8 cellular contexts compared by ENCODE assay signal in the genomic region with DNA sequence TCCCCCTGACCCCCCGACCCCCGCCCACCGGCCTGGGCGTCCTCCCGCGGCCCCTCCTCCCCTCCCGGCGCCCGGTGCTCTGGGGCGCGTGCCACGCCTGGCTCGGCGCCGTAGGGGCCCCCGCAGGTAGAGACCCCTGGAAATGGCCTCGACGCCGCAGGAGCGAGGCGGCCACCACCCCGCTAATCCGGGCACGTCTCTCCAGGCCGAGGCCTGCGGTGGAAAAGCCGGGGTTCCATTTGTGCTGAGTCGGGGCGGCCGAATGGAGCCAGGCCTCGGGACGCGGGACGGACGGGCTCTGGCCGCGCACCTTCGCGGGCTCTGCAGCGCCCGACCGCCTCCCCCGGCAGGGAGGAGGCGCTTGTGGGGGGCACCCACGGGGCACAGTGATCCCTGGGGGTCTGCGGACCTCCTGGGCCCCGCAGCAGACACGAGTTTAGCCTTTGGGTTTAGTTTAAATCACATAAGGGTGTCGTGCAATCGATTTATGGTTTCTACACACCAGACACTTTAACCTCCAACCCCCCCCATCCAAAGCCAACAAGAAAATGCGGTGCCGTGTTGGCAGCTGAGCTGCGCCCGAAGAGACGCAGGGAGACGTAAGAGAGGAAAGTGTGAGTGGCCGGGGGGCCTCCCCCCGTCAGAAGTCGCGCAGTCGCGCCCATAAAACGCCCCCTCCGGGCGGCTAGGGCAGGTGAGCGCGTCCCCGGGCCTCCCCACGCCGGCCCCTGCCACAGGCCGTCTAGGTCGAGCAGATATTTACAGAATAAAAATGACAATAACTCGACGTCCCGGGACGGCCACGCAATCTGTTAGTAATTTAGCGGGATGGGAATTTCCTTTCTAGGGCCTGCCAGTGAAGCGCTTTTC. TPM values are rescaled to one million over a fixed set of nuclear protein-coding genes. Genes with fewer than 3 reads are reported as not detected.
DNase-seq lines count a peak whose midpoint lies in the region; ATAC-seq lines count a peak whose summit lies in the region.

No MANE protein-coding gene starts in this region.

- H3K9ac ChIP-seq in muscle layer of colon (ENCODE audit: low read length): peak overlapping the region; percentile 68

- H3K27me3 Mint-ChIP-seq in activated CD4-positive, alpha-beta T cell treated with anti-CD3 and anti-CD28 coated beads, Interleukin-2, amount 10 ng/mL, durations not matched to agents 24 days and 14 days: peaks cover 21% of the 10 kb centered on the region
- H3K27me3 Mint-ChIP-seq in stimulated activated naive B cell treated with anti-CD40 and anti-IgM and Interleukin-4, amounts not matched to agents 10 μg/mL and 1 μg/mL and 100 μg/mL, for 72 hours: no peaks in the 10 kb centered on the region

- intact Hi-C loops in activated CD4-positive, alpha-beta T cell treated with anti-CD3 and anti-CD28 coated beads, Interleukin-2, amount 10 ng/mL, durations not matched to agents 24 days and 14 days (cut with micrococcal nuclease): loop anchor here (1.0 to 10.0 kb wide), 4 partner anchors 12 to 560 kb away; partner anchors contain the start of genes CTDP1 and SLC66A2

- H3K36me3 Mint-ChIP-seq in activated CD4-positive, alpha-beta T cell treated with anti-CD3 and anti-CD28 coated beads, Interleukin-2, amount 10 ng/mL, durations not matched to agents 24 days and 14 days (ENCODE audit: low read depth): peaks cover 20% of the 10 kb centered on the region
- H3K36me3 Mint-ChIP-seq in stimulated activated naive B cell treated with anti-CD40 and anti-IgM and Interleukin-4, amounts not matched to agents 10 μg/mL and 1 μg/mL and 100 μg/mL, for 72 hours: peaks cover 11 to 17% of the 10 kb centered on the region in 2 donors

- peak; percentile 61 for DNase-seq in AG08395 (ENCODE audit: low spot score)
- peak; percentile 84 for DNase-seq in activated CD4-positive, alpha-beta T cell treated with anti-CD3 and anti-CD28 coated beads, Interleukin-2, amount 10 ng/mL, durations not matched to agents 24 days and 14 days
- peak; percentile 79 for DNase-seq in stimulated activated naive B cell treated with anti-CD40 and anti-IgM and Interleukin-4, amounts not matched to agents 10 μg/mL and 1 μg/mL and 100 μg/mL, for 72 hours

- 1% methylated on average over 77 to 79 of the region's 79 CpGs for WGBS in ectodermal cell, 2 experiments

- ATAC-seq in HG03354 (IDR thresholded peaks at IDR 0.05; ENCODE audit: poor library complexity, severe bottlenecking, unreplicated experiment) (peak; percentile 23), GM18861 (IDR thresholded peaks at IDR 0.05; ENCODE audit: unreplicated experiment) (no peak), GM21528 (IDR thresholded peaks at IDR 0.05; ENCODE audit: low FRiP score, unreplicated experiment) (no peak)
- peak; percentile 54 to 58 for ATAC-seq in stimulated activated naive B cell treated with anti-CD40 and anti-IgM and Interleukin-4, amounts not matched to agents 10 μg/mL and 1 μg/mL and 100 μg/mL, for 72 hours (replicated peaks)

- H3K4me3 ChIP-seq in ectodermal cell (ENCODE audit: insufficient read depth, low read depth, low read length) (peak overlapping the region; percentile 27), muscle layer of colon (ENCODE audit: low read depth in 1 of 2, low read length in 2 of 2) (peak overlapping the region; percentile 54 to 59)

- no peak overlapping the region for H3K27ac ChIP-seq in ectodermal cell (ENCODE audit: insufficient read depth, low read depth, low read length, poor library complexity, severe bottlenecking)
- peak overlapping the region; percentile 93 for H3K27ac ChIP-seq in muscle layer of colon (ENCODE audit: low read depth, low read length)

- H3K9me3 Mint-ChIP-seq in activated CD4-positive, alpha-beta T cell treated with anti-CD3 and anti-CD28 coated beads, Interleukin-2, amount 10 ng/mL, durations not matched to agents 24 days and 14 days: no peaks in the 10 kb centered on the region
- no peaks in the 10 kb centered on the region for H3K9me3 Mint-ChIP-seq in stimulated activated naive B cell treated with anti-CD40 and anti-IgM and Interleukin-4, amounts not matched to agents 10 μg/mL and 1 μg/mL and 100 μg/mL, for 72 hours

- H3K36me3 ChIP-seq in ectodermal cell (ENCODE audit: control insufficient read depth, insufficient read depth, low read length) (no peaks in the 10 kb centered on the region), muscle layer of colon (ENCODE audit: insufficient read depth, low read length) (no peaks in the 10 kb centered on the region)

- peak overlapping the region; percentile 79 for H3K4me3 Mint-ChIP-seq in activated CD4-positive, alpha-beta T cell treated with anti-CD3 and anti-CD28 coated beads, Interleukin-2, amount 10 ng/mL, durations not matched to agents 24 days and 14 days
- H3K4me3 Mint-ChIP-seq in stimulated activated naive B cell treated with anti-CD40 and anti-IgM and Interleukin-4, amounts not matched to agents 10 μg/mL and 1 μg/mL and 100 μg/mL, for 72 hours: peak overlapping the region; percentile 83 to 84

- H3K9me3 ChIP-seq in ectodermal cell (ENCODE audit: control insufficient read depth, low read length): no peaks in the 10 kb centered on the region
- H3K9me3 ChIP-seq in muscle layer of colon (ENCODE audit: low read length): no peaks in the 10 kb centered on the region

- peaks cover 10% of the 10 kb centered on the region for H3K4me1 ChIP-seq in ectodermal cell (ENCODE audit: control insufficient read depth, insufficient read depth, low read length)
- H3K4me1 ChIP-seq in muscle layer of colon (ENCODE audit: insufficient read depth, low read length): peaks cover 22% of the 10 kb centered on the region

- H3K4me1 Mint-ChIP-seq in activated CD4-positive, alpha-beta T cell treated with anti-CD3 and anti-CD28 coated beads, Interleukin-2, amount 10 ng/mL, durations not matched to agents 24 days and 14 days: peaks cover 22% of the 10 kb centered on the region
- H3K4me1 Mint-ChIP-seq in stimulated activated naive B cell treated with anti-CD40 and anti-IgM and Interleukin-4, amounts not matched to agents 10 μg/mL and 1 μg/mL and 100 μg/mL, for 72 hours: peaks cover 14 to 50% of the 10 kb centered on the region in 2 donors

- peak overlapping the region; percentile 90 for H3K27ac Mint-ChIP-seq in activated CD4-positive, alpha-beta T cell treated with anti-CD3 and anti-CD28 coated beads, Interleukin-2, amount 10 ng/mL, durations not matched to agents 24 days and 14 days
- peak overlapping the region; percentile 94 for H3K27ac Mint-ChIP-seq in stimulated activated naive B cell treated with anti-CD40 and anti-IgM and Interleukin-4, amounts not matched to agents 10 μg/mL and 1 μg/mL and 100 μg/mL, for 72 hours

- H3K27me3 ChIP-seq in ectodermal cell (ENCODE audit: control insufficient read depth, insufficient read depth, low read length, poor library complexity, severe bottlenecking) (peaks cover 95% of the 10 kb centered on the region), muscle layer of colon (ENCODE audit: control insufficient read depth in 1 of 2, insufficient read depth in 2 of 2, low read length in 2 of 2) (peaks cover 0 to under 1% of the 10 kb centered on the region in 2 donors)

RNA-seq across cellular contexts. Expression of gene NFATC1, which starts 1.1 kb away (rescaled TPM):
- 105 and 107 TPM in 2 replicates for total RNA-seq in activated CD4-positive, alpha-beta T cell treated with anti-CD3 and anti-CD28 coated beads, Interleukin-2, amount 10 ng/mL, durations not matched to agents 24 days and 14 days
- polyA plus RNA-seq in ectodermal cell (2013, experiment 1 of 4): 6.5 TPM
- polyA plus RNA-seq in ectodermal cell (2013, experiment 2 of 4): 8.9 TPM
- polyA plus RNA-seq in ectodermal cell (2013, experiment 3 of 4): 6.4 TPM
- polyA plus RNA-seq in ectodermal cell (2013, experiment 4 of 4): 6.5 TPM

Comparison
In these comparisons a context has a peak if more than half of its experiments do, and no peak if none do; other contexts are left out.
1. ATAC-seq: peak in HG03354 (single experiment) and stimulated activated naive B cell treated with anti-CD40 and anti-IgM and Interleukin-4, amounts not matched to agents 10 μg/mL and 1 μg/mL and 100 μg/mL, for 72 hours (2 of 2); none in GM18861 (single experiment) and GM21528 (single experiment).
2. Peak in every context shown above with its lines, with median percentiles within 50 percentile points of each other: DNase-seq.